In the genomic region with DNA sequence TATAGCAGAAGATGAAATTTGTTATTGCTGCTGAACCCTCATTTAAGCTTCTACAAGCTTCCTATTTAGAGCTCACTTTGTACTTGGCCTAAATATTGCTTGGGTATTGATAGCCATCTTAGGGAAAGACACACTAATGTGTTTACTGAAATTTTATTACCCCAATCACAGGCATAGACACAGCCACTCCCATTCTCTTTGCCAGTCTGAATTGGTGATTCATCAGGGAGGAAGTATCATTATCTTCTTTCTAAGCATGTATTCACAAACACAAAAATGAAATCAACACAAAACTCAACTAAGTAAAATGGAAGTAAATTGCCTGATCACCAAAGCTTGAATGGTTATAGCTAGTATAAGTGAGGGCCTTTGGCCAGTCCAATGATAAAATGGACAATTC, we compare ENCODE assay signal across 21 cellular contexts.
"Had no signal": no experiment of that assay in that cellular context is flagged by ENCODE, and none has a peak within 500 bp of the region (broad histone marks: within the 10 kb centered on the region; RNA-seq: fewer than 3 reads in every experiment).

No MANE protein-coding gene starts in this region.

- ATAC-seq: activated CD8-positive, alpha-beta T cell treated with anti-CD3 and anti-CD28 coated beads, Interleukin-2, amount 10 ng/mL, durations not matched to agents 7 days and 5 days; body of pancreas; esophagus mucosa; gastrocnemius medialis; pancreas; psoas muscle; stimulated activated naive CD8-positive, alpha-beta T cell treated with anti-CD3 and anti-CD28 coated beads, Interleukin-15, Interleukin-2, amounts not matched to agents 100 U/mL and 50 U/mL, for 24 hours had no signal

- H3K27ac ChIP-seq: body of pancreas, gastrocnemius medialis, pancreas, psoas muscle, right atrium auricular region, upper lobe of left lung, VCaP had no signal

- H3K36me3 ChIP-seq: gastrocnemius medialis, pancreas, right atrium auricular region, upper lobe of left lung had no signal

- H3K27me3 ChIP-seq: body of pancreas, gastrocnemius medialis, pancreas, right atrium auricular region, upper lobe of left lung had no signal

- DNase-seq: activated CD4-positive, alpha-beta T cell treated with anti-CD3 and anti-CD28 coated beads, Interleukin-2, amount 10 ng/mL, durations not matched to agents 7 days and 5 days; activated CD4-positive, CD25-positive, alpha-beta regulatory T cell treated with anti-CD3 and anti-CD28 coated beads, Interleukin-2, amount 50 U/mL, for 72 hours; activated CD8-positive, alpha-beta T cell treated with anti-CD3 and anti-CD28 coated beads, Interleukin-2, amount 10 ng/mL, durations not matched to agents 7 days and 5 days; activated gamma-delta T cell treated with Interleukin-2 at 50 U/mL for 16 hours; anterior cingulate cortex; body of pancreas; central memory CD4-positive, alpha-beta T cell; effector memory CD4-positive, alpha-beta T cell; gastrocnemius medialis; hippocampal formation; mesenchymal stem cell; nephron progenitor cell; pancreas; psoas muscle; stimulated activated CD4-positive, alpha-beta T cell treated with anti-CD3 and anti-CD28 coated beads, Interleukin-12 subunit alpha, Interleukin-12 subunit beta, amount 100 ng/mL, for 4 hours; stimulated activated CD4-positive, alpha-beta T cell treated with anti-CD3 and anti-CD28 coated beads, Interleukin-4, amount 100 ng/mL, for 4 hours; stimulated activated naive CD8-positive, alpha-beta T cell treated with anti-CD3 and anti-CD28 coated beads, Interleukin-15, Interleukin-2, amounts not matched to agents 100 U/mL and 50 U/mL, for 24 hours; upper lobe of left lung had no signal

- H3K9me3 ChIP-seq: body of pancreas, gastrocnemius medialis, pancreas, psoas muscle, right atrium auricular region, upper lobe of left lung had no signal

- H3K4me1 ChIP-seq: body of pancreas, gastrocnemius medialis, pancreas, psoas muscle, right atrium auricular region, upper lobe of left lung had no signal

- H3K4me3 ChIP-seq: body of pancreas, gastrocnemius medialis, pancreas, psoas muscle, right atrium auricular region, upper lobe of left lung had no signal
